ENCODE assay signal across 19 cellular contexts in genomic region chr20:8647868-8648495, GRCh38.
DNase-seq lines count a peak whose midpoint lies in the region; ATAC-seq, FAIRE-seq and TF ChIP-seq lines count a peak whose summit lies in the region.
"Had no signal": no experiment of that assay in that cellular context is flagged by ENCODE, and none has a peak within 500 bp of the region (broad histone marks: within the 10 kb centered on the region; RNA-seq: fewer than 3 reads in every experiment).

No MANE protein-coding gene starts in this region.

- H3F3A ChIP-seq in GM23248 (ENCODE audit: insufficient read depth) (peaks cover 25% of the 10 kb centered on the region), smooth muscle cell (ENCODE audit: low read depth) (no peaks in the 10 kb centered on the region)

- peaks cover 4% of the 10 kb centered on the region for H3K36me3 Mint-ChIP-seq in astrocyte (ENCODE audit: low read depth, unreplicated experiment)
- H3K36me3 Mint-ChIP-seq: activated naive CD8-positive, alpha-beta T cell had no signal

- H3K4me1 ChIP-seq in GM23248 (ENCODE audit: insufficient read depth), result peaks cover 32% of the 10 kb centered on the region
- H3K4me1 ChIP-seq in astrocyte (ENCODE audit: insufficient read depth, low read length), result peaks cover 12% of the 10 kb centered on the region
- peaks cover 0 to 6% (median 0%) of the 10 kb centered on the region in 6 donors for H3K4me1 ChIP-seq in spleen
- H3K4me1 ChIP-seq in smooth muscle cell (ENCODE audit: low read depth), result peaks cover 3% of the 10 kb centered on the region
- H3K4me1 ChIP-seq: thyroid gland had no signal

- peak overlapping the region; percentile 37 for H3K27ac Mint-ChIP-seq in astrocyte (ENCODE audit: unreplicated experiment)
- H3K27ac Mint-ChIP-seq: activated naive CD8-positive, alpha-beta T cell; endodermal cell had no signal

- H3K79me2 ChIP-seq in GM23248 (ENCODE audit: insufficient read depth) (no peaks in the 10 kb centered on the region), astrocyte (ENCODE audit: insufficient read depth, low read length) (no peaks in the 10 kb centered on the region), smooth muscle cell (ENCODE audit: low read depth) (no peaks in the 10 kb centered on the region)

- H3K27me3 Mint-ChIP-seq in astrocyte (ENCODE audit: low read depth, unreplicated experiment), result no peaks in the 10 kb centered on the region
- H3K27me3 Mint-ChIP-seq: activated naive CD8-positive, alpha-beta T cell had no signal

- H3K36me3 ChIP-seq in GM23248 (ENCODE audit: low read depth) (no peaks in the 10 kb centered on the region), astrocyte (ENCODE audit: insufficient read depth, low read length) (no peaks in the 10 kb centered on the region), spleen (no peaks in the 10 kb centered on the region), H7 (replicated peaks; ENCODE audit: control insufficient read depth, insufficient read depth, low read length) (no peaks in the 10 kb centered on the region; the same call in 1 of the 2 replicates), smooth muscle cell (ENCODE audit: low read depth) (no peaks in the 10 kb centered on the region)
- H3K36me3 ChIP-seq: thyroid gland had no signal

- peak; percentile 24 for DNase-seq in GM23248
- no peak for DNase-seq in astrocyte (ENCODE audit: low read depth)
- peak; percentile 51 for DNase-seq in left ventricle myocardium superior
- DNase-seq in spleen, result no peak
- no peak for DNase-seq in H7
- DNase-seq in NCI-H1105 treated with DMSO at 0.1 percent for 48 hours (lab: John Stamatoyannopoulos, UW), result no peak
- DNase-seq in hippocampal formation (lab: John Stamatoyannopoulos, UW), result no peak
- DNase-seq in smooth muscle cell (lab: John Stamatoyannopoulos, UW; ENCODE audit: unreplicated experiment), result no peak
- DNase-seq: activated CD4-positive, alpha-beta T cell treated with anti-CD3 and anti-CD28 coated beads, Interleukin-2, amount 50 U/mL, for 1 hour; activated T-cell treated with anti-CD3 and anti-CD28 coated beads, Interleukin-2, amount 50 U/mL, for 1 hour; AML-193; endodermal cell; islet precursor cell; SHP77; stimulated activated CD4-positive, alpha-beta T cell treated with anti-CD3 and anti-CD28 coated beads, Interleukin-1b, Interleukin-23, amount 100 ng/mL, for 48 hours; stimulated activated CD8-positive, alpha-beta memory T cell treated with anti-CD3 and anti-CD28 coated beads, Interleukin-4, amount 100 ng/mL, for 48 hours; T-helper 9 cell; thyroid gland had no signal

- 44 to 47% methylated on average over 6 of the region's 6 CpGs for WGBS in GM23248 (ENCODE audit: low coverage in 1 of 2, low lambda C conversion rate in 2 of 2, missing lambda C conversion rate in 2 of 2), 2 experiments
- 35 to 54% (median 41%) methylated on average over 6 of the region's 6 CpGs for WGBS in spleen, 5 donors
- 69% methylated on average over 6 of the region's 6 CpGs for WGBS in smooth muscle cell (ENCODE audit: low lambda C conversion rate)

- in situ Hi-C loops in GM23248 (cut with MboI), result no loop called here

- H4K20me1 ChIP-seq in GM23248 (ENCODE audit: insufficient read depth) (no peaks in the 10 kb centered on the region), astrocyte (ENCODE audit: insufficient read depth, low read length) (no peaks in the 10 kb centered on the region), smooth muscle cell (ENCODE audit: low read depth) (no peaks in the 10 kb centered on the region)

- no peaks in the 10 kb centered on the region for H3K27me3 ChIP-seq in GM23248 (replicated peaks; ENCODE audit: insufficient read depth)
- H3K27me3 ChIP-seq in astrocyte (ENCODE audit: insufficient read depth, low read length), result no peaks in the 10 kb centered on the region
- H3K27me3 ChIP-seq in spleen (replicated peaks in 1 of 7), result no peaks in the 10 kb centered on the region
- no peaks in the 10 kb centered on the region for H3K27me3 ChIP-seq in H7 (ENCODE audit: control insufficient read depth, insufficient read depth, low read length)
- H3K27me3 ChIP-seq in smooth muscle cell (ENCODE audit: low read depth), result no peaks in the 10 kb centered on the region
- H3K27me3 ChIP-seq: thyroid gland had no signal

- no peaks in the 10 kb centered on the region for H3K9me2 ChIP-seq in GM23248 (ENCODE audit: insufficient read depth)

- no peak overlapping the region for H3K9ac ChIP-seq in GM23248
- H3K9ac ChIP-seq in astrocyte (ENCODE audit: low read length), result no peak overlapping the region
- no peak overlapping the region for H3K9ac ChIP-seq in smooth muscle cell (ENCODE audit: low read depth)

- ATAC-seq in left ventricle myocardium superior, result peak; percentile 96

- H3K4me1 Mint-ChIP-seq in astrocyte (ENCODE audit: low read depth, unreplicated experiment), result peaks cover 32% of the 10 kb centered on the region

- H2AFZ ChIP-seq in GM23248 (peak overlapping the region; percentile 33; the same call in 1 of the 2 replicates), astrocyte (ENCODE audit: low read depth, low read length) (no peak overlapping the region), smooth muscle cell (ENCODE audit: low read depth) (no peak overlapping the region)

- H3K4me3 Mint-ChIP-seq in astrocyte (ENCODE audit: unreplicated experiment), result no peak overlapping the region
- H3K4me3 Mint-ChIP-seq: activated naive CD8-positive, alpha-beta T cell; endodermal cell had no signal

- peaks cover 3% of the 10 kb centered on the region for H3K9me3 Mint-ChIP-seq in astrocyte (ENCODE audit: unreplicated experiment)

- no peaks in the 10 kb centered on the region for H3K9me3 ChIP-seq in GM23248 (ENCODE audit: low read depth)
- no peaks in the 10 kb centered on the region for H3K9me3 ChIP-seq in astrocyte (ENCODE audit: insufficient read depth, low read depth, low read length)
- no peaks in the 10 kb centered on the region for H3K9me3 ChIP-seq in spleen
- no peaks in the 10 kb centered on the region for H3K9me3 ChIP-seq in smooth muscle cell (replicated peaks; ENCODE audit: low read depth)
- H3K9me3 ChIP-seq: thyroid gland had no signal

- no peak for TF ChIP-seq CTCF in astrocyte (IDR thresholded peaks at IDR 0.05; ENCODE audit: insufficient read depth, low read depth, low read length)
- TF ChIP-seq CTCF in spleen (IDR thresholded peaks at IDR 0.05 in 8 of 11, conservative IDR thresholded peaks at IDR 0.05 in 3 of 11), result no peak
- no peak for TF ChIP-seq CTCF in smooth muscle cell (IDR thresholded peaks at IDR 0.05; ENCODE audit: borderline replicate concordance, insufficient read depth, poor library complexity, severe bottlenecking)

- no peak for FAIRE-seq in astrocyte (lab: Jason Lieb, UNC)

- H3K4me3 ChIP-seq in GM23248, result no peak overlapping the region
- H3K4me3 ChIP-seq in astrocyte (ENCODE audit: insufficient read depth, low read depth, low read length), result no peak overlapping the region
- H3K4me3 ChIP-seq in spleen, result no peak overlapping the region
- no peak overlapping the region for H3K4me3 ChIP-seq in H7 (ENCODE audit: insufficient read depth, low read depth, low read length)
- H3K4me3 ChIP-seq in smooth muscle cell, result no peak overlapping the region
- H3K4me3 ChIP-seq: thyroid gland had no signal

- TF ChIP-seq POLR2A in spleen (IDR thresholded peaks at IDR 0.05), result no peak

- intact Hi-C loops in left ventricle myocardium superior (cut with micrococcal nuclease) (no loop called here), spleen (cut with DNase I; ENCODE audit: low total_unique reads) (no loop called here)

- H3K4me2 ChIP-seq in GM23248 (ENCODE audit: unreplicated experiment) (peak overlapping the region; percentile 80), astrocyte (ENCODE audit: low read length) (no peak overlapping the region), smooth muscle cell (no peak overlapping the region)

- H3K27ac ChIP-seq in GM23248 (peak overlapping the region; percentile 88; the same call in 1 of the 2 replicates), astrocyte (ENCODE audit: low read depth, low read length) (no peak overlapping the region), spleen (peak overlapping the region in 5 of 8 donors; percentile 7 to 34 (median 20)), smooth muscle cell (ENCODE audit: low read depth) (no peak overlapping the region)
- H3K27ac ChIP-seq: thyroid gland had no signal

Comparison
In these comparisons a context has a peak if more than half of its experiments do, and no peak if none do; other contexts are left out.
1. DNase-seq: peak in GM23248 (single experiment) and left ventricle myocardium superior (single experiment); none in astrocyte (single experiment), spleen (single experiment), H7 (single experiment), NCI-H1105 treated with DMSO at 0.1 percent for 48 hours (single experiment), hippocampal formation (0 of 2) and smooth muscle cell (single experiment).
2. H3K27ac ChIP-seq: peak in GM23248 (single experiment) and spleen (5 of 8); none in astrocyte (single experiment) and smooth muscle cell (single experiment).